In the genomic region with DNA sequence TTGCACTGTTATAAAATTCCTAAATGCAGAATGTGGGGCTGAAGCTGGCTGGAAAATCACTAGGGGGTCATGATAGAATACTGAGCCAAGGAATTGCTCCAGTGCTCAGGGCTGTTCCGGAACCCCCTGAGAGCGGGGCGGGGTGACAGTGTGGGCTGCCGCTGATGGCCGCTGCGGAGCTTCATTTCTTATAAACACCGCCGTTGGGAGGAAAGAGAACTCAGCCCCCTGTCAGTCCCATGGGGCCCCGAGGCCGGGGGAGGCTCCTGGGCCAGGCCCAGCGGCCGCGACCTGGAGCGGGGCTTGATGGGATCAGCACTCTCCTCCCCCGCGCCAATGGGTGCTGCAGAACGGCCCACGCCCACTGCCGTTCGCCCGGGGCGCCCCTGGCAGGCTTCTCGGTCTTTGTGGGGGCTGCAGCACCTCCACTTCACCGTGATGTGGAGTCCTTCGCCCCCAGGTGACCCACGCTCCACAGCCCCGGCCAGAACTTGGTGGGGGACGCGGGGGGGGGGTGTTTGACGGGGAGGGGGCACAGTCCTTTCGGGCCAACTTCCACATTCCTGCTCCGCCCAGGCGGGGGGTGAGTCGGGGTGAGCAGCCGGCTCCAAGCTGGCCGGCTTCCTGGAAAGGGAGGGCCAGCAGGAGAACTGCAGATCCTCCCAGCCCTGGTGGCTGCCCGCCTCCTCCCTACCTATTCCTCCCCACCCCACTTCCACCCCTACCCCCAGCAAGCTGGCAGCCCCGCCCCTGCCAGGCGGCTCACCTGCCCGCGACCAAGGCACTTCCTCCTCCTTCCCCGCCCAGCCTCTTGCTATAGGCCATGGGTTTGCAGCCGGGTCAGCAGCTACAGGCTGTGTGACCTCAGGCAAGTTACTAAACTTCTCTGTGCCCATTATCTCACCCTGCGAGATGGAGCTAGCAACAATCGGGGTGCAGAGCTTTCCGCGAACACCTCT, we compare ENCODE assay signal across 1 cellular context.
TF ChIP-seq lines count a peak whose summit lies in the region.

No MANE protein-coding gene starts in this region.

TF ChIP-seq in HepG2, 621 proteins besides CTCF, POLR2A, EP300 and RAD21 (continued from another document and continues in another):
- TF ChIP-seq ATM (IDR thresholded peaks at IDR 0.05; ENCODE audit: borderline replicate concordance) (no peak), KLF11 (CRISPR knock-in tag; IDR thresholded peaks at IDR 0.05) (no peak), GABPB1 (CRISPR knock-in tag; IDR thresholded peaks at IDR 0.05) (peak; percentile 68), HOXD1 (CRISPR knock-in tag; IDR thresholded peaks at IDR 0.05) (no peak), ZNF17 (CRISPR knock-in tag; IDR thresholded peaks at IDR 0.05) (no peak), ZNF543 (CRISPR knock-in tag; IDR thresholded peaks at IDR 0.05) (peak; percentile 89), TEAD3 (CRISPR knock-in tag; optimal IDR thresholded peaks at IDR 0.05; ENCODE audit: borderline replicate concordance) (peak; percentile 56), ZBTB7A (CRISPR knock-in tag; IDR thresholded peaks at IDR 0.05) (peak; percentile 16; the same call in 1 of the 2 replicates), ZNF7 (CRISPR knock-in tag; IDR thresholded peaks at IDR 0.05) (no peak), ZNF615 (CRISPR knock-in tag; IDR thresholded peaks at IDR 0.05; ENCODE audit: borderline replicate concordance) (no peak), ZNF713 (CRISPR knock-in tag; IDR thresholded peaks at IDR 0.05) (no peak; the same call in 1 of the 2 replicates), SP5 (CRISPR knock-in tag; IDR thresholded peaks at IDR 0.05; ENCODE audit: borderline replicate concordance, low read depth) (peak; percentile 81), ZNF660 (CRISPR knock-in tag; IDR thresholded peaks at IDR 0.05; ENCODE audit: borderline replicate concordance, low read depth) (no peak), ZNF263 (CRISPR knock-in tag; IDR thresholded peaks at IDR 0.05) (peak; percentile 61; the same call in 1 of the 2 replicates), NFYC (CRISPR knock-in tag; IDR thresholded peaks at IDR 0.05) (peak; percentile 41; the same call in 1 of the 2 replicates), SAP130 (CRISPR knock-in tag; IDR thresholded peaks at IDR 0.05; ENCODE audit: low read depth) (peak; percentile 65), ZNF441 (CRISPR knock-in tag; IDR thresholded peaks at IDR 0.05; ENCODE audit: borderline replicate concordance) (no peak), JUNB (CRISPR knock-in tag; IDR thresholded peaks at IDR 0.05; ENCODE audit: borderline replicate concordance) (no peak), XRCC5 (optimal IDR thresholded peaks at IDR 0.05; ENCODE audit: low read length) (peak; percentile 67), HNRNPLL (IDR thresholded peaks at IDR 0.05; ENCODE audit: low read depth, low read length, poor library complexity, severe bottlenecking) (peak; percentile 40), ZMYM4 (CRISPR knock-in tag; IDR thresholded peaks at IDR 0.05) (no peak; the same call in 1 of the 2 replicates), NRL (CRISPR knock-in tag; IDR thresholded peaks at IDR 0.05; ENCODE audit: borderline replicate concordance) (no peak; the same call in 1 of the 2 replicates), ZNF564 (CRISPR knock-in tag; IDR thresholded peaks at IDR 0.05) (peak; percentile 54; the same call in 1 of the 2 replicates), KLF13 (CRISPR knock-in tag; IDR thresholded peaks at IDR 0.05) (no peak), ZKSCAN1 (IDR thresholded peaks at IDR 0.05; ENCODE audit: low read length) (no peak)
- TF ChIP-seq, protein P1, sequence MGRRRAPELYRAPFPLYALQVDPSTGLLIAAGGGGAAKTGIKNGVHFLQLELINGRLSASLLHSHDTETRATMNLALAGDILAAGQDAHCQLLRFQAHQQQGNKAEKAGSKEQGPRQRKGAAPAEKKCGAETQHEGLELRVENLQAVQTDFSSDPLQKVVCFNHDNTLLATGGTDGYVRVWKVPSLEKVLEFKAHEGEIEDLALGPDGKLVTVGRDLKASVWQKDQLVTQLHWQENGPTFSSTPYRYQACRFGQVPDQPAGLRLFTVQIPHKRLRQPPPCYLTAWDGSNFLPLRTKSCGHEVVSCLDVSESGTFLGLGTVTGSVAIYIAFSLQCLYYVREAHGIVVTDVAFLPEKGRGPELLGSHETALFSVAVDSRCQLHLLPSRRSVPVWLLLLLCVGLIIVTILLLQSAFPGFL (CRISPR knock-in tag; IDR thresholded peaks at IDR 0.05) = no peak
- TF ChIP-seq, protein P2, sequence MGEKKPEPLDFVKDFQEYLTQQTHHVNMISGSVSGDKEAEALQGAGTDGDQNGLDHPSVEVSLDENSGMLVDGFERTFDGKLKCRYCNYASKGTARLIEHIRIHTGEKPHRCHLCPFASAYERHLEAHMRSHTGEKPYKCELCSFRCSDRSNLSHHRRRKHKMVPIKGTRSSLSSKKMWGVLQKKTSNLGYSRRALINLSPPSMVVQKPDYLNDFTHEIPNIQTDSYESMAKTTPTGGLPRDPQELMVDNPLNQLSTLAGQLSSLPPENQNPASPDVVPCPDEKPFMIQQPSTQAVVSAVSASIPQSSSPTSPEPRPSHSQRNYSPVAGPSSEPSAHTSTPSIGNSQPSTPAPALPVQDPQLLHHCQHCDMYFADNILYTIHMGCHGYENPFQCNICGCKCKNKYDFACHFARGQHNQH (CRISPR knock-in tag; IDR thresholded peaks at IDR 0.05) = peak; percentile 15; the same call in 1 of the 2 replicates
- TF ChIP-seq, protein P3, sequence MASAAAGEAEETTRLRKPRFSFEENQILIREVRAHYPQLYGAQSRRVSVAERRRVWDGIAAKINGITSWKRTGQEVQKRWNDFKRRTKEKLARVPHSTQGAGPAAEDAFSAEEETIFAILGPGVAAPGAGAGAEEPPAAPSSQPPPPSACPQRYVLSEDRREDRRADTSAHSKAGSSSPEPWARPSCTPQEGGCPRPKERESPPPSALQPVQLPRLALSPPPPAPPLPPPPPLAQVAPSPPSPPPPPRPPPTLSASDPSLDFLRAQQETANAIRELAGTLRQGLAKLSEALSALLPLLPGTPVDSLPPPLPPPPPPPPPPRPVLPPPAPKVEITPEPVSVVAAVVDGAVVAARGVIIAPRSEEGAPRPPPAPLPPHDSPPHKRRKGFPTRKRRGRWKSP (CRISPR knock-in tag; IDR thresholded peaks at IDR 0.05) = peak; percentile 33; the same call in 1 of the 2 replicates
- TF ChIP-seq, protein P4, sequence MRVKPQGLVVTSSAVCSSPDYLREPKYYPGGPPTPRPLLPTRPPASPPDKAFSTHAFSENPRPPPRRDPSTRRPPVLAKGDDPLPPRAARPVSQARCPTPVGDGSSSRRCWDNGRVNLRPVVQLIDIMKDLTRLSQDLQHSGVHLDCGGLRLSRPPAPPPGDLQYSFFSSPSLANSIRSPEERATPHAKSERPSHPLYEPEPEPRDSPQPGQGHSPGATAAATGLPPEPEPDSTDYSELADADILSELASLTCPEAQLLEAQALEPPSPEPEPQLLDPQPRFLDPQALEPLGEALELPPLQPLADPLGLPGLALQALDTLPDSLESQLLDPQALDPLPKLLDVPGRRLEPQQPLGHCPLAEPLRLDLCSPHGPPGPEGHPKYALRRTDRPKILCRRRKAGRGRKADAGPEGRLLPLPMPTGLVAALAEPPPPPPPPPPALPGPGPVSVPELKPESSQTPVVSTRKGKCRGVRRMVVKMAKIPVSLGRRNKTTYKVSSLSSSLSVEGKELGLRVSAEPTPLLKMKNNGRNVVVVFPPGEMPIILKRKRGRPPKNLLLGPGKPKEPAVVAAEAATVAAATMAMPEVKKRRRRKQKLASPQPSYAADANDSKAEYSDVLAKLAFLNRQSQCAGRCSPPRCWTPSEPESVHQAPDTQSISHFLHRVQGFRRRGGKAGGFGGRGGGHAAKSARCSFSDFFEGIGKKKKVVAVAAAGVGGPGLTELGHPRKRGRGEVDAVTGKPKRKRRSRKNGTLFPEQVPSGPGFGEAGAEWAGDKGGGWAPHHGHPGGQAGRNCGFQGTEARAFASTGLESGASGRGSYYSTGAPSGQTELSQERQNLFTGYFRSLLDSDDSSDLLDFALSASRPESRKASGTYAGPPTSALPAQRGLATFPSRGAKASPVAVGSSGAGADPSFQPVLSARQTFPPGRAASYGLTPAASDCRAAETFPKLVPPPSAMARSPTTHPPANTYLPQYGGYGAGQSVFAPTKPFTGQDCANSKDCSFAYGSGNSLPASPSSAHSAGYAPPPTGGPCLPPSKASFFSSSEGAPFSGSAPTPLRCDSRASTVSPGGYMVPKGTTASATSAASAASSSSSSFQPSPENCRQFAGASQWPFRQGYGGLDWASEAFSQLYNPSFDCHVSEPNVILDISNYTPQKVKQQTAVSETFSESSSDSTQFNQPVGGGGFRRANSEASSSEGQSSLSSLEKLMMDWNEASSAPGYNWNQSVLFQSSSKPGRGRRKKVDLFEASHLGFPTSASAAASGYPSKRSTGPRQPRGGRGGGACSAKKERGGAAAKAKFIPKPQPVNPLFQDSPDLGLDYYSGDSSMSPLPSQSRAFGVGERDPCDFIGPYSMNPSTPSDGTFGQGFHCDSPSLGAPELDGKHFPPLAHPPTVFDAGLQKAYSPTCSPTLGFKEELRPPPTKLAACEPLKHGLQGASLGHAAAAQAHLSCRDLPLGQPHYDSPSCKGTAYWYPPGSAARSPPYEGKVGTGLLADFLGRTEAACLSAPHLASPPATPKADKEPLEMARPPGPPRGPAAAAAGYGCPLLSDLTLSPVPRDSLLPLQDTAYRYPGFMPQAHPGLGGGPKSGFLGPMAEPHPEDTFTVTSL (CRISPR knock-in tag; IDR thresholded peaks at IDR 0.05; ENCODE audit: borderline replicate concordance) = no peak
- TF ChIP-seq, protein P5, sequence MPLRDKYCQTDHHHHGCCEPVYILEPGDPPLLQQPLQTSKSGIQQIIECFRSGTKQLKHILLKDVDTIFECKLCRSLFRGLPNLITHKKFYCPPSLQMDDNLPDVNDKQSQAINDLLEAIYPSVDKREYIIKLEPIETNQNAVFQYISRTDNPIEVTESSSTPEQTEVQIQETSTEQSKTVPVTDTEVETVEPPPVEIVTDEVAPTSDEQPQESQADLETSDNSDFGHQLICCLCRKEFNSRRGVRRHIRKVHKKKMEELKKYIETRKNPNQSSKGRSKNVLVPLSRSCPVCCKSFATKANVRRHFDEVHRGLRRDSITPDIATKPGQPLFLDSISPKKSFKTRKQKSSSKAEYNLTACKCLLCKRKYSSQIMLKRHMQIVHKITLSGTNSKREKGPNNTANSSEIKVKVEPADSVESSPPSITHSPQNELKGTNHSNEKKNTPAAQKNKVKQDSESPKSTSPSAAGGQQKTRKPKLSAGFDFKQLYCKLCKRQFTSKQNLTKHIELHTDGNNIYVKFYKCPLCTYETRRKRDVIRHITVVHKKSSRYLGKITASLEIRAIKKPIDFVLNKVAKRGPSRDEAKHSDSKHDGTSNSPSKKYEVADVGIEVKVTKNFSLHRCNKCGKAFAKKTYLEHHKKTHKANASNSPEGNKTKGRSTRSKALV (CRISPR knock-in tag; IDR thresholded peaks at IDR 0.05) = no peak; the same call in 1 of the 2 replicates
- TF ChIP-seq, protein P6, sequence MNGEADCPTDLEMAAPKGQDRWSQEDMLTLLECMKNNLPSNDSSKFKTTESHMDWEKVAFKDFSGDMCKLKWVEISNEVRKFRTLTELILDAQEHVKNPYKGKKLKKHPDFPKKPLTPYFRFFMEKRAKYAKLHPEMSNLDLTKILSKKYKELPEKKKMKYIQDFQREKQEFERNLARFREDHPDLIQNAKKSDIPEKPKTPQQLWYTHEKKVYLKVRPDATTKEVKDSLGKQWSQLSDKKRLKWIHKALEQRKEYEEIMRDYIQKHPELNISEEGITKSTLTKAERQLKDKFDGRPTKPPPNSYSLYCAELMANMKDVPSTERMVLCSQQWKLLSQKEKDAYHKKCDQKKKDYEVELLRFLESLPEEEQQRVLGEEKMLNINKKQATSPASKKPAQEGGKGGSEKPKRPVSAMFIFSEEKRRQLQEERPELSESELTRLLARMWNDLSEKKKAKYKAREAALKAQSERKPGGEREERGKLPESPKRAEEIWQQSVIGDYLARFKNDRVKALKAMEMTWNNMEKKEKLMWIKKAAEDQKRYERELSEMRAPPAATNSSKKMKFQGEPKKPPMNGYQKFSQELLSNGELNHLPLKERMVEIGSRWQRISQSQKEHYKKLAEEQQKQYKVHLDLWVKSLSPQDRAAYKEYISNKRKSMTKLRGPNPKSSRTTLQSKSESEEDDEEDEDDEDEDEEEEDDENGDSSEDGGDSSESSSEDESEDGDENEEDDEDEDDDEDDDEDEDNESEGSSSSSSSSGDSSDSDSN (CRISPR knock-in tag; IDR thresholded peaks at IDR 0.05) = peak; percentile 94
- TF ChIP-seq, protein P7, sequence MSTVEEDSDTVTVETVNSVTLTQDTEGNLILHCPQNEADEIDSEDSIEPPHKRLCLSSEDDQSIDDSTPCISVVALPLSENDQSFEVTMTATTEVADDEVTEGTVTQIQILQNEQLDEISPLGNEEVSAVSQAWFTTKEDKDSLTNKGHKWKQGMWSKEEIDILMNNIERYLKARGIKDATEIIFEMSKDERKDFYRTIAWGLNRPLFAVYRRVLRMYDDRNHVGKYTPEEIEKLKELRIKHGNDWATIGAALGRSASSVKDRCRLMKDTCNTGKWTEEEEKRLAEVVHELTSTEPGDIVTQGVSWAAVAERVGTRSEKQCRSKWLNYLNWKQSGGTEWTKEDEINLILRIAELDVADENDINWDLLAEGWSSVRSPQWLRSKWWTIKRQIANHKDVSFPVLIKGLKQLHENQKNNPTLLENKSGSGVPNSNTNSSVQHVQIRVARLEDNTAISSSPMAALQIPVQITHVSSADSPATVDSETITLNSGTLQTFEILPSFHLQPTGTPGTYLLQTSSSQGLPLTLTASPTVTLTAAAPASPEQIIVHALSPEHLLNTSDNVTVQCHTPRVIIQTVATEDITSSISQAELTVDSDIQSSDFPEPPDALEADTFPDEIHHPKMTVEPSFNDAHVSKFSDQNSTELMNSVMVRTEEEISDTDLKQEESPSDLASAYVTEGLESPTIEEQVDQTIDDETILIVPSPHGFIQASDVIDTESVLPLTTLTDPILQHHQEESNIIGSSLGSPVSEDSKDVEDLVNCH (CRISPR knock-in tag; IDR thresholded peaks at IDR 0.05) = no peak
- TF ChIP-seq, protein P8, sequence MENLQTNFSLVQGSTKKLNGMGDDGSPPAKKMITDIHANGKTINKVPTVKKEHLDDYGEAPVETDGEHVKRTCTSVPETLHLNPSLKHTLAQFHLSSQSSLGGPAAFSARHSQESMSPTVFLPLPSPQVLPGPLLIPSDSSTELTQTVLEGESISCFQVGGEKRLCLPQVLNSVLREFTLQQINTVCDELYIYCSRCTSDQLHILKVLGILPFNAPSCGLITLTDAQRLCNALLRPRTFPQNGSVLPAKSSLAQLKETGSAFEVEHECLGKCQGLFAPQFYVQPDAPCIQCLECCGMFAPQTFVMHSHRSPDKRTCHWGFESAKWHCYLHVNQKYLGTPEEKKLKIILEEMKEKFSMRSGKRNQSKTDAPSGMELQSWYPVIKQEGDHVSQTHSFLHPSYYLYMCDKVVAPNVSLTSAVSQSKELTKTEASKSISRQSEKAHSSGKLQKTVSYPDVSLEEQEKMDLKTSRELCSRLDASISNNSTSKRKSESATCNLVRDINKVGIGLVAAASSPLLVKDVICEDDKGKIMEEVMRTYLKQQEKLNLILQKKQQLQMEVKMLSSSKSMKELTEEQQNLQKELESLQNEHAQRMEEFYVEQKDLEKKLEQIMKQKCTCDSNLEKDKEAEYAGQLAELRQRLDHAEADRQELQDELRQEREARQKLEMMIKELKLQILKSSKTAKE (CRISPR knock-in tag; IDR thresholded peaks at IDR 0.05; ENCODE audit: borderline replicate concordance) = no peak
- TF ChIP-seq, protein P9, sequence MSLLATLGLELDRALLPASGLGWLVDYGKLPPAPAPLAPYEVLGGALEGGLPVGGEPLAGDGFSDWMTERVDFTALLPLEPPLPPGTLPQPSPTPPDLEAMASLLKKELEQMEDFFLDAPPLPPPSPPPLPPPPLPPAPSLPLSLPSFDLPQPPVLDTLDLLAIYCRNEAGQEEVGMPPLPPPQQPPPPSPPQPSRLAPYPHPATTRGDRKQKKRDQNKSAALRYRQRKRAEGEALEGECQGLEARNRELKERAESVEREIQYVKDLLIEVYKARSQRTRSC (CRISPR knock-in tag; IDR thresholded peaks at IDR 0.05; ENCODE audit: low read depth) = no peak
